12 cellular contexts compared by ENCODE assay signal in the genomic region with DNA sequence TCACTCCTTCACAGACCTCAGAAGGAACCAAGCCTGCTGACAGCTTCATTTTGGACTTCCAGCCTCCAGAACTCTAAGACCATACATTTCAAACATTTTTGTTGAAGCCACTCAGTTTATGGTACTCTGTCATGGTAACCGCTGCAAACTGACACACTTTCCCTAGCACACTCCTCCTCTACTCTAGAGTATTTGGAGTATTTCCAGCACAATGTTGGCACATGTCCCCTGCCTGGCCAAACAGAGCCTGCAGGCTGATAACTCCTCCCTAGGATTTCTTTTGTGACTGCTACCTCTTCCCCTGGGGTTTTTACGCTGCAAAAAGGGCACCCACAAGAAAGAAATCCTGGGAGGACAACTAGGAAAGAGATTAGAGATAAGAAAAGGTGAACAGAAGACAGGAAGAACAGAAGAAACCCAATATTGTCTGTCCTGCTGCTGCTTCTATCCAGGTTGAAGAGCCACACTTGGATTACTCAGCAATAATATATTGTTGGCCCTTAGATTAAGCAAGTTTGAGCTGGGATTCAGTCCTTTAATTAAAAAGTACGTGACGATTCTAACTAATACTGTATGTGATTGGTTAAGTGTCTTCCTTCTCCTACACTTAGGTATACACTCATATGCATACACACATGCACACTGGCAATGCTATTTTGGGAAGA.
DNase-seq lines count a peak whose midpoint lies in the region; ATAC-seq and TF ChIP-seq lines count a peak whose summit lies in the region.
"Had no signal": no experiment of that assay in that cellular context is flagged by ENCODE, and none has a peak within 500 bp of the region (broad histone marks: within the 10 kb centered on the region; RNA-seq: fewer than 3 reads in every experiment).

No MANE protein-coding gene starts in this region.

- H3K4me2 ChIP-seq in GM23338 (no peak overlapping the region), PC-3 (ENCODE audit: low read length) (no peak overlapping the region)

- intact Hi-C loops in PC-3 (cut with micrococcal nuclease) (no loop called here), psoas muscle (cut with DNase I) (no loop called here), CD14-positive monocyte (cut with micrococcal nuclease) (no loop called here), aorta (cut with DNase I) (no loop called here)

- CTCF ChIA-PET in PC-3 (lab: Charles Lee), result no interaction called here
- CTCF ChIA-PET in HEK293T (lab: Yijun Ruan, JAX), result no interaction called here

- H3F3A ChIP-seq in GM23338 (replicated peaks; ENCODE audit: low read depth) (no peaks in the 10 kb centered on the region), PC-3 (ENCODE audit: low read length, unreplicated experiment) (no peaks in the 10 kb centered on the region)

- TF ChIP-seq CTCF in GM23338 (conservative IDR thresholded peaks at IDR 0.05; ENCODE audit: low read depth in 2 of 2), result no peak
- TF ChIP-seq CTCF in PC-3 (conservative IDR thresholded peaks at IDR 0.05; ENCODE audit: low read depth, low read length), result no peak
- TF ChIP-seq CTCF in fibroblast of the aortic adventitia (IDR thresholded peaks at IDR 0.05; ENCODE audit: insufficient read depth, low read length), result no peak
- TF ChIP-seq CTCF in psoas muscle (IDR thresholded peaks at IDR 0.05), result no peak
- TF ChIP-seq CTCF in CD14-positive monocyte (IDR thresholded peaks at IDR 0.05), result no peak

- H3K27ac Mint-ChIP-seq in GM23338, result no peak overlapping the region
- no peak overlapping the region for H3K27ac Mint-ChIP-seq in CD14-positive monocyte
- H3K27ac Mint-ChIP-seq: B cell had no signal

- DNase-seq in GM23338 (ENCODE audit: low spot score), result no peak
- DNase-seq in PC-3, result peak; percentile 22
- DNase-seq in fibroblast of the aortic adventitia (ENCODE audit: low read depth), result peak; percentile 49
- no peak for DNase-seq in psoas muscle
- no peak for DNase-seq in NCI-H1930 (lab: John Stamatoyannopoulos, UW)
- no peak for DNase-seq in CD14-positive monocyte (ENCODE audit: low spot score)
- DNase-seq in aorta, result no peak
- no peak for DNase-seq in HEK293T (ENCODE audit: extremely low spot score)
- DNase-seq: activated gamma-delta T cell treated with Interleukin-2 at 50 U/mL for 16 hours; NCI-H2227 treated with DMSO at 0.1 percent for 48 hours; stimulated activated naive CD4-positive, alpha-beta T cell had no signal

- BruUV-seq in PC-3 (replicated peaks; lab: Mats Ljungman, UMichigan), result no TSS peak

- H3K9me3 Mint-ChIP-seq in GM23338, result no peaks in the 10 kb centered on the region
- H3K9me3 Mint-ChIP-seq in CD14-positive monocyte, result peaks cover 0 to 4% (median 0%) of the 10 kb centered on the region in 7 donors

- ATAC-seq in GM23338 (no peak), PC-3 (peak; percentile 18; the same call in 1 of the 2 replicates), psoas muscle (peak in 3 of 4 donors; percentile 61 to 88 (median 79)), aorta (ENCODE audit: low FRiP score) (no peak)

- H3K4me1 ChIP-seq in GM23338 (ENCODE audit: insufficient read depth), result no peaks in the 10 kb centered on the region
- H3K4me1 ChIP-seq in PC-3 (ENCODE audit: insufficient read depth, low read length), result no peaks in the 10 kb centered on the region
- H3K4me1 ChIP-seq in psoas muscle, result peaks cover 7% of the 10 kb centered on the region
- no peaks in the 10 kb centered on the region for H3K4me1 ChIP-seq in aorta (ENCODE audit: control insufficient read depth in 1 of 2, insufficient read depth in 2 of 2, low read length in 2 of 2)

- H3K9me3 ChIP-seq in PC-3 (ENCODE audit: low read length), result no peaks in the 10 kb centered on the region
- H3K9me3 ChIP-seq in psoas muscle, result no peaks in the 10 kb centered on the region
- H3K9me3 ChIP-seq in aorta (ENCODE audit: control insufficient read depth, low read length), result no peaks in the 10 kb centered on the region

- no peaks in the 10 kb centered on the region; the same call in 2 of the 3 replicates for H3K4me1 Mint-ChIP-seq in GM23338
- no peaks in the 10 kb centered on the region for H3K4me1 Mint-ChIP-seq in CD14-positive monocyte
- H3K4me1 Mint-ChIP-seq: B cell had no signal

- no peaks in the 10 kb centered on the region for H3K36me3 Mint-ChIP-seq in GM23338 (ENCODE audit: low read depth)
- H3K36me3 Mint-ChIP-seq in CD14-positive monocyte, result no peaks in the 10 kb centered on the region

- H3K36me3 ChIP-seq in GM23338 (ENCODE audit: insufficient read depth), result no peaks in the 10 kb centered on the region
- no peaks in the 10 kb centered on the region for H3K36me3 ChIP-seq in PC-3 (ENCODE audit: low read depth, low read length)
- no peaks in the 10 kb centered on the region for H3K36me3 ChIP-seq in psoas muscle (ENCODE audit: insufficient read depth in 1 of 2, low read depth in 1 of 2)
- H3K36me3 ChIP-seq in aorta (ENCODE audit: control insufficient read depth in 1 of 2, insufficient read depth in 2 of 2, low read length in 1 of 2), result no peaks in the 10 kb centered on the region

- POLR2A ChIA-PET in PC-3 (lab: Charles Lee; ENCODE audit: unreplicated experiment) (no interaction called here), HEK293T (lab: Yijun Ruan, JAX) (no interaction called here)

- no peaks in the 10 kb centered on the region for H3K9me2 ChIP-seq in GM23338 (ENCODE audit: insufficient read depth)
- H3K9me2 ChIP-seq in PC-3 (replicated peaks; ENCODE audit: low read length), result no peaks in the 10 kb centered on the region

- H3K27me3 Mint-ChIP-seq in GM23338 (ENCODE audit: insufficient read depth, low read depth, poor library complexity) (no peaks in the 10 kb centered on the region), CD14-positive monocyte (ENCODE audit: low read depth in 3 of 3) (no peaks in the 10 kb centered on the region)
- H3K27me3 Mint-ChIP-seq: B cell had no signal

- H2AFZ ChIP-seq in GM23338, result peak overlapping the region; percentile 57; the same call in 1 of the 2 replicates
- H2AFZ ChIP-seq in PC-3 (ENCODE audit: low read length), result no peak overlapping the region

- H3K79me2 ChIP-seq in GM23338 (replicated peaks; ENCODE audit: insufficient read depth) (no peaks in the 10 kb centered on the region), PC-3 (ENCODE audit: low read length) (no peaks in the 10 kb centered on the region)

- WGBS in psoas muscle, 3 donors, result 53 to 70% (median 56%) methylated on average over 4 of the region's 4 CpGs
- WGBS in aorta, 2 donors, result 61 to 63% methylated on average over 4 of the region's 4 CpGs

- H3K4me3 ChIP-seq in GM23338 (no peak overlapping the region), PC-3 (ENCODE audit: low read length) (no peak overlapping the region), fibroblast of the aortic adventitia (ENCODE audit: low read depth, low read length) (no peak overlapping the region), psoas muscle (no peak overlapping the region), aorta (ENCODE audit: low read length in 2 of 2) (no peak overlapping the region)

- H3K9ac ChIP-seq in PC-3 (ENCODE audit: low read length), result no peak overlapping the region

- H4K20me1 ChIP-seq in GM23338 (replicated peaks; ENCODE audit: insufficient read depth) (no peaks in the 10 kb centered on the region), PC-3 (ENCODE audit: low read length) (no peaks in the 10 kb centered on the region)

- H3K27ac ChIP-seq in GM23338 (ENCODE audit: low read depth), result no peak overlapping the region
- H3K27ac ChIP-seq in PC-3 (ENCODE audit: low read length), result no peak overlapping the region
- H3K27ac ChIP-seq in psoas muscle, result no peak overlapping the region
- H3K27ac ChIP-seq in aorta (ENCODE audit: low read depth in 1 of 2, low read length in 2 of 2), result no peak overlapping the region

- H3K4me3 Mint-ChIP-seq in GM23338 (no peak overlapping the region), CD14-positive monocyte (no peak overlapping the region)
- H3K4me3 Mint-ChIP-seq: B cell had no signal

- H3K27me3 ChIP-seq in GM23338 (ENCODE audit: insufficient read depth) (no peaks in the 10 kb centered on the region), PC-3 (ENCODE audit: low read length) (no peaks in the 10 kb centered on the region), psoas muscle (ENCODE audit: insufficient read depth in 3 of 3, low read length in 2 of 3) (no peaks in the 10 kb centered on the region), aorta (ENCODE audit: control insufficient read depth in 1 of 2, insufficient read depth in 2 of 2, low read length in 1 of 2) (no peaks in the 10 kb centered on the region)

TF ChIP-seq in GM23338, 12 proteins besides CTCF, POLR2A, EP300 and RAD21 (continues in another document):
- TF ChIP-seq CREB1 (CRISPR knock-in tag; IDR thresholded peaks at IDR 0.05; ENCODE audit: low read depth) (no peak), ZNF331 (CRISPR knock-in tag; IDR thresholded peaks at IDR 0.05; ENCODE audit: low read depth) (no peak), JUNB (IDR thresholded peaks at IDR 0.05; ENCODE audit: unreplicated experiment) (no peak)

TF ChIP-seq in HEK293T, 16 proteins besides CTCF, POLR2A, EP300 and RAD21:
- TF ChIP-seq SUZ12 (IDR thresholded peaks at IDR 0.05) (no peak), TARDBP (IDR thresholded peaks at IDR 0.05) (no peak), ZNF384 (IDR thresholded peaks at IDR 0.05) (no peak), CTBP1 (IDR thresholded peaks at IDR 0.05; ENCODE audit: borderline replicate concordance) (no peak), NFRKB (IDR thresholded peaks at IDR 0.05) (no peak), ARNT (IDR thresholded peaks at IDR 0.05) (no peak), SP1 (IDR thresholded peaks at IDR 0.05) (no peak), BHLHE40 (IDR thresholded peaks at IDR 0.05; ENCODE audit: borderline replicate concordance) (no peak)

Comparison
In these comparisons a context has a peak if more than half of its experiments do, and no peak if none do; other contexts are left out.
1. ATAC-seq: peak in PC-3 (single experiment) and psoas muscle (3 of 4); none in GM23338 (single experiment) and aorta (single experiment).
2. DNase-seq: peak in PC-3 (single experiment) and fibroblast of the aortic adventitia (single experiment); none in GM23338 (single experiment), psoas muscle (0 of 2), NCI-H1930 (0 of 2), CD14-positive monocyte (single experiment), aorta (0 of 2) and HEK293T (single experiment).